In the genomic region with DNA sequence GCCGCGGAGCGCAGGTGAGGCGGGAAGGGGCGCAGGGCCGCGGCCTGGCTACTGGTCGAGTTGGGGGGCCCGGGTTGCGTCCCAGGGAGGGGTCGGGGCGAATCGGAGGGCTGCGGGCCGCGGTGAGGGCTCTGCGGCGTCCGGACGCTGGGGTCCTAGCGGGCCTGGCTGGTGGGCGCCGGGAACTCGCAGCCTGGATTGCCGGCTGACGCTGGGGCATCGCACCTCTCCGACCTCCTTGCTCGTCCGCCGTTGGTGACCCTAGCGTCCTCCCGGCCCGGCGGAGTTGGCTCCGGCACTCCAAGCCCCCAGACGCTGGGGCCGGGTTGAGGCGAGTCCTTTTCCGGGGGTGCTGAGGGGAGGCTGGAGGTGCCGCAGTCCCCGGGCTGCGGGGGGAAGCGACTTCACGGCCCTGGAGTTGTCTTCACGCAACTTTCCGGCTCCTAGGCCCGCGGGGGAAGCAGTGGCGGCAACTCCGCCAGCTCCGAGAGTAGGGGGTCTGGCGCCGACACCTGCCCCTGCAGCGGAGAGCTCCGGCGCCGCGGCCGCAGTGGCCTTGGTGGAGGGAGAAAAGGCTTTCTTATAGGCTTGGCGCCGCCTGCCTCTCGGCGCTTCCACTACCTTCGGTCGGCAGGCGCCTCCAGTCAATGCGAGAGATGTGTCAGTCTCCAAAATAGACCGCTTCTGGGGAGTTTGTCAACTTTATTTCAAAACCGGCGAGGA, we compare ENCODE assay signal across 8 cellular contexts.
DNase-seq lines count a peak whose midpoint lies in the region; ATAC-seq and TF ChIP-seq lines count a peak whose summit lies in the region.

No MANE protein-coding gene starts in this region.

- no peaks in the 10 kb centered on the region for H3K36me3 ChIP-seq in CD4-positive, CD25-positive, alpha-beta regulatory T cell (ENCODE audit: control insufficient read depth, insufficient read depth, low read length)
- H3K36me3 ChIP-seq in lower lobe of right lung: no peaks in the 10 kb centered on the region

- H3K4me3 ChIP-seq in CD4-positive, CD25-positive, alpha-beta regulatory T cell (ENCODE audit: low read depth, low read length): peak overlapping the region; percentile 85
- peak overlapping the region; percentile 97 for H3K4me3 ChIP-seq in lower lobe of right lung

- H3K4me1 ChIP-seq in CD4-positive, CD25-positive, alpha-beta regulatory T cell (ENCODE audit: control insufficient read depth, insufficient read depth, low read length, poor library complexity, severe bottlenecking): peaks cover 33% of the 10 kb centered on the region
- H3K4me1 ChIP-seq in lower lobe of right lung: peaks cover 26% of the 10 kb centered on the region

- ATAC-seq in CD4-positive, CD25-positive, alpha-beta regulatory T cell (ENCODE audit: low read depth in 2 of 2): no peak
- ATAC-seq in GM21515 (IDR thresholded peaks at IDR 0.05; ENCODE audit: unreplicated experiment) (peak; percentile 28), lower lobe of right lung (peak; percentile 32 to 42)

- DNase-seq in CD4-positive, CD25-positive, alpha-beta regulatory T cell: peak; percentile 11 to 60 (median 22)
- peak; percentile 34 for DNase-seq in LHCN-M2 (ENCODE audit: low read depth)
- DNase-seq in activated CD4-positive, alpha-beta T cell treated with anti-CD3 and anti-CD28 coated beads, Interleukin-2, amount 10 ng/mL, durations not matched to agents 24 days and 14 days: peak; percentile 83
- peak; percentile 59 for DNase-seq in dermis blood vessel endothelial cell
- DNase-seq in lower lobe of right lung: peak; percentile 55
- DNase-seq in stimulated activated CD8-positive, alpha-beta memory T cell treated with anti-CD3 and anti-CD28 coated beads, Interleukin-7, amount 100 ng/mL, for 4 hours (ENCODE audit: low read depth in 2 of 2): peak; percentile 1 to 25
- no peak for DNase-seq in NCI-H1694 treated with DMSO at 0.1 percent for 48 hours (lab: John Stamatoyannopoulos, UW)

- H3K9me3 ChIP-seq in CD4-positive, CD25-positive, alpha-beta regulatory T cell (ENCODE audit: control insufficient read depth in 2 of 2, low read length in 2 of 2): no peaks in the 10 kb centered on the region
- no peaks in the 10 kb centered on the region for H3K9me3 ChIP-seq in lower lobe of right lung

- H3K9me3 Mint-ChIP-seq in CD4-positive, CD25-positive, alpha-beta regulatory T cell: no peaks in the 10 kb centered on the region
- no peaks in the 10 kb centered on the region for H3K9me3 Mint-ChIP-seq in activated CD4-positive, alpha-beta T cell treated with anti-CD3 and anti-CD28 coated beads, Interleukin-2, amount 10 ng/mL, durations not matched to agents 24 days and 14 days

- intact Hi-C loops in activated CD4-positive, alpha-beta T cell treated with anti-CD3 and anti-CD28 coated beads, Interleukin-2, amount 10 ng/mL, durations not matched to agents 24 days and 14 days (cut with micrococcal nuclease): loop anchor here (2.0 to 10.0 kb wide), 4 partner anchors 26 to 740 kb away; a partner anchor contains a TSS
- intact Hi-C loops in lower lobe of right lung (cut with DNase I): no loop called here

- H3K27me3 Mint-ChIP-seq in CD4-positive, CD25-positive, alpha-beta regulatory T cell: no peaks in the 10 kb centered on the region
- H3K27me3 Mint-ChIP-seq in activated CD4-positive, alpha-beta T cell treated with anti-CD3 and anti-CD28 coated beads, Interleukin-2, amount 10 ng/mL, durations not matched to agents 24 days and 14 days: peaks cover 2% of the 10 kb centered on the region

- peak overlapping the region; percentile 84 for H3K27ac ChIP-seq in CD4-positive, CD25-positive, alpha-beta regulatory T cell (ENCODE audit: insufficient read depth, low read length, poor library complexity, severe bottlenecking)
- H3K27ac ChIP-seq in lower lobe of right lung: peak overlapping the region; percentile 87

- peak overlapping the region; percentile 95 to 99 (median 99) for H3K4me3 Mint-ChIP-seq in CD4-positive, CD25-positive, alpha-beta regulatory T cell
- H3K4me3 Mint-ChIP-seq in activated CD4-positive, alpha-beta T cell treated with anti-CD3 and anti-CD28 coated beads, Interleukin-2, amount 10 ng/mL, durations not matched to agents 24 days and 14 days: peak overlapping the region; percentile 96

- H3K36me3 Mint-ChIP-seq in CD4-positive, CD25-positive, alpha-beta regulatory T cell: peaks cover 6% of the 10 kb centered on the region
- H3K36me3 Mint-ChIP-seq in activated CD4-positive, alpha-beta T cell treated with anti-CD3 and anti-CD28 coated beads, Interleukin-2, amount 10 ng/mL, durations not matched to agents 24 days and 14 days (ENCODE audit: low read depth): peaks cover 18% of the 10 kb centered on the region

- H3K4me1 Mint-ChIP-seq in CD4-positive, CD25-positive, alpha-beta regulatory T cell: peaks cover 17 to 47% (median 34%) of the 10 kb centered on the region in 4 donors
- peaks cover 43% of the 10 kb centered on the region for H3K4me1 Mint-ChIP-seq in activated CD4-positive, alpha-beta T cell treated with anti-CD3 and anti-CD28 coated beads, Interleukin-2, amount 10 ng/mL, durations not matched to agents 24 days and 14 days

- H3K27ac Mint-ChIP-seq in CD4-positive, CD25-positive, alpha-beta regulatory T cell: peak overlapping the region; percentile 89 to 99 (median 96)
- H3K27ac Mint-ChIP-seq in activated CD4-positive, alpha-beta T cell treated with anti-CD3 and anti-CD28 coated beads, Interleukin-2, amount 10 ng/mL, durations not matched to agents 24 days and 14 days: peak overlapping the region; percentile 96

- H3K27me3 ChIP-seq in CD4-positive, CD25-positive, alpha-beta regulatory T cell (ENCODE audit: control insufficient read depth, insufficient read depth, low read length): peaks cover 1% of the 10 kb centered on the region
- H3K27me3 ChIP-seq in lower lobe of right lung (ENCODE audit: low read depth): no peaks in the 10 kb centered on the region

- no peak for TF ChIP-seq CTCF in lower lobe of right lung (IDR thresholded peaks at IDR 0.05)

Comparison
In these comparisons a context has a peak if more than half of its experiments do, and no peak if none do; other contexts are left out.
1. ATAC-seq: peak in GM21515 (single experiment) and lower lobe of right lung (2 of 2); none in CD4-positive, CD25-positive, alpha-beta regulatory T cell (0 of 2).